ENCODE assay signal across 10 cellular contexts in the genomic region with DNA sequence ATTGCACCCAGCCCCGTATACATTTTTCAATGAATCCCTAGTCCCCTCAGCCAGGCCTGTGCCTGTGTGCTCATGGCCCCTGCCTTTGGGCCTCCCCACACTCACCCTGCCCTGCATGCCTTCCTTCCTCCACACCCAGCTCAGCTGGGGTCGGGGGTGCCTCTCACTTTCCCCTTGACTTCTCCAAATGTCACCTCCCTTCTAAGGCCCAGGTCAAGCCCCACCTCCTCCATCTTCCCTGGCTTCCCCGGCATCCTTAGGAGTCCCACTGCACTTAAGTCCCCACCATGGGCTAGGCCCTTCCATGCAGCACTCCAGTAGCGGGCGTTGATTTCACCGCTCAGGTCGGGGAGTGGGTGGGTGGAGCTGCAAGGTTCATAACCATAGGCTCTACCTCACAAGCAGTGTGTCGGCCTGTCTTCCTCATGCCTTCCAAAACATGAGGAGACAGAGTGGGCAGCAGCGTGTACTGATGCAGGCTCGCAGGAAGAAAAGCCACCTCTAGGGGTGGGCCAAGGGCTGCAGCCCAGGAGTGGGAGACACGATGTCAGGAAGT. TPM values are rescaled to one million over a fixed set of nuclear protein-coding genes. Genes with fewer than 3 reads are reported as not detected.
A peak's percentile ranks its signal among the peaks of the same experiment; 100 is the strongest.
DNase-seq lines count a peak whose midpoint lies in the region; ATAC-seq and TF ChIP-seq lines count a peak whose summit lies in the region.
"Had no signal": no experiment of that assay in that cellular context is flagged by ENCODE, and none has a peak within 500 bp of the region (broad histone marks: within the 10 kb centered on the region; RNA-seq: fewer than 3 reads in every experiment).

No MANE protein-coding gene starts in this region.

- ATAC-seq in activated T-cell treated with anti-CD3 and anti-CD28 coated beads, Interleukin-2, amount 50 U/mL, for 4 hours = peak; percentile 28 to 41
- ATAC-seq in activated naive CD4-positive, alpha-beta T cell treated with anti-CD3 and anti-CD28 coated beads, Interleukin-2, amount 50 U/mL, for 72 hours = peak in 1 of 2 donors; percentile 14
- ATAC-seq in lung (ENCODE audit: insufficient read depth, low FRiP score) (no peak), upper lobe of left lung (ENCODE audit: low FRiP score in 2 of 2) (no peak), GM18873 (IDR thresholded peaks at IDR 0.05; ENCODE audit: low FRiP score, unreplicated experiment) (no peak)

- no peak for DNase-seq in activated T-cell treated with anti-CD3 and anti-CD28 coated beads, Interleukin-2, amount 50 U/mL, for 4 hours
- no peak for DNase-seq in activated T-cell treated with anti-CD3 and anti-CD28 coated beads, Interleukin-2, amount 50 U/mL, for 48 hours
- no peak for DNase-seq in activated naive CD4-positive, alpha-beta T cell treated with anti-CD3 and anti-CD28 coated beads, Interleukin-2, amount 50 U/mL, for 72 hours (ENCODE audit: low spot score in 2 of 2)
- no peak for DNase-seq in lung (ENCODE audit: low spot score)
- DNase-seq in upper lobe of left lung = no peak
- no peak for DNase-seq in SW 1271 (lab: John Stamatoyannopoulos, UW)
- no peak for DNase-seq in mesenteric fat pad (ENCODE audit: low spot score)
- DNase-seq: HFFc6, IMR-90 had no signal

- peak overlapping the region; percentile 85 to 87 for H3K27ac Mint-ChIP-seq in activated naive CD4-positive, alpha-beta T cell treated with anti-CD3 and anti-CD28 coated beads, Interleukin-2, amount 50 U/mL, for 72 hours
- H3K27ac Mint-ChIP-seq: HFFc6 had no signal

- peaks cover 46% of the 10 kb centered on the region for H3K4me1 Mint-ChIP-seq in activated T-cell treated with anti-CD3 and anti-CD28 coated beads, Interleukin-2, amount 50 U/mL, for 4 hours (ENCODE audit: low read depth)

- no peak for TF ChIP-seq CTCF in lung (IDR thresholded peaks at IDR 0.05; ENCODE audit: control extremely low read depth, extremely low read depth)
- TF ChIP-seq CTCF in upper lobe of left lung (IDR thresholded peaks at IDR 0.05) = no peak

- H3K4me1 ChIP-seq in lung (ENCODE audit: control insufficient read depth in 2 of 2, insufficient read depth in 2 of 2, low read length in 2 of 2) = peaks cover 13 to 38% of the 10 kb centered on the region in 2 donors
- H3K4me1 ChIP-seq in upper lobe of left lung = peaks cover 30 to 44% (median 38%) of the 10 kb centered on the region in 4 donors

- H3K4me3 ChIP-seq in lung (no peak overlapping the region), upper lobe of left lung (no peak overlapping the region)

- H3K36me3 Mint-ChIP-seq in activated T-cell treated with anti-CD3 and anti-CD28 coated beads, Interleukin-2, amount 50 U/mL, for 4 hours (ENCODE audit: insufficient read depth) = peaks cover 9% of the 10 kb centered on the region
- H3K36me3 Mint-ChIP-seq in activated naive CD4-positive, alpha-beta T cell treated with anti-CD3 and anti-CD28 coated beads, Interleukin-2, amount 50 U/mL, for 72 hours = peaks cover 0 to 11% of the 10 kb centered on the region in 2 donors

- TF ChIP-seq EP300 in upper lobe of left lung (IDR thresholded peaks at IDR 0.05) = no peak

- H3K4me3 Mint-ChIP-seq in activated T-cell treated with anti-CD3 and anti-CD28 coated beads, Interleukin-2, amount 50 U/mL, for 4 hours = no peak overlapping the region
- H3K4me3 Mint-ChIP-seq: HFFc6 had no signal

- no peaks in the 10 kb centered on the region for H3K9me3 Mint-ChIP-seq in activated T-cell treated with anti-CD3 and anti-CD28 coated beads, Interleukin-2, amount 50 U/mL, for 4 hours
- no peaks in the 10 kb centered on the region for H3K9me3 Mint-ChIP-seq in activated naive CD4-positive, alpha-beta T cell treated with anti-CD3 and anti-CD28 coated beads, Interleukin-2, amount 50 U/mL, for 72 hours
- H3K9me3 Mint-ChIP-seq: HFFc6 had no signal

- no peaks in the 10 kb centered on the region for H3K27me3 Mint-ChIP-seq in activated T-cell treated with anti-CD3 and anti-CD28 coated beads, Interleukin-2, amount 50 U/mL, for 4 hours (ENCODE audit: low read depth)

- WGBS in lung, 2 donors = 43 to 66% methylated on average over 11 of the region's 11 CpGs
- WGBS in upper lobe of left lung, 2 donors = 58 to 84% methylated on average over 11 of the region's 11 CpGs

- H3K36me3 ChIP-seq in lung (ENCODE audit: control insufficient read depth in 2 of 2, insufficient read depth in 2 of 2, low read length in 2 of 2) (peaks cover 0 to 4% of the 10 kb centered on the region in 2 donors), upper lobe of left lung (peaks cover 0 to 11% (median 6%) of the 10 kb centered on the region in 4 donors)

- TF ChIP-seq POLR2A in upper lobe of left lung (IDR thresholded peaks at IDR 0.05) = no peak

- H3K27me3 ChIP-seq in lung (ENCODE audit: control insufficient read depth, insufficient read depth) = no peaks in the 10 kb centered on the region
- H3K27me3 ChIP-seq in upper lobe of left lung = no peaks in the 10 kb centered on the region

- H3K27ac ChIP-seq in lung (ENCODE audit: low read depth in 1 of 2, low read length in 1 of 2) = peak overlapping the region; percentile 90 to 94
- H3K27ac ChIP-seq in upper lobe of left lung = peak overlapping the region; percentile 76 to 85 (median 78)

- H3K9me3 ChIP-seq in lung (ENCODE audit: control insufficient read depth in 2 of 2, insufficient read depth in 1 of 2, low read length in 1 of 2) (no peaks in the 10 kb centered on the region), upper lobe of left lung (no peaks in the 10 kb centered on the region)

RNA-seq across cellular contexts. Expression of a gene that starts 47.7 kb away (rescaled TPM):
- total RNA-seq in activated T-cell treated with anti-CD3 and anti-CD28 coated beads, Interleukin-2, amount 50 U/mL, for 4 hours = 100 to 1,000 TPM in 2 of 3 donors, 10 to 100 TPM in 1; 89.2 to 106 (median 103) TPM
- total RNA-seq in activated naive CD4-positive, alpha-beta T cell treated with anti-CD3 and anti-CD28 coated beads, Interleukin-2, amount 50 U/mL, for 72 hours = 10 to 100 TPM; 83.1 to 89.6 TPM
- total RNA-seq in lung (10 to 100 TPM; 41.2 to 61.0 TPM), upper lobe of left lung (10 to 100 TPM in 5 of 6 donors, 1 to 10 TPM in 1; 7.8 to 49.2 (median 30.4) TPM), mesenteric fat pad (24.4 TPM)
- polyA plus RNA-seq in lung = 10 to 100 TPM in 1 of 2 donors, 1 to 10 TPM in 1; 9.2 to 12.6 TPM

Comparison
In these comparisons a context has a peak if more than half of its experiments do, and no peak if none do; other contexts are left out.
1. ATAC-seq: peak in activated T-cell treated with anti-CD3 and anti-CD28 coated beads, Interleukin-2, amount 50 U/mL, for 4 hours (2 of 2); none in lung (single experiment), upper lobe of left lung (0 of 2) and GM18873 (single experiment).